9 cellular contexts compared by ENCODE assay signal in genomic region chr12:1917172-1918070, GRCh38. TPM values are rescaled to one million over a fixed set of nuclear protein-coding genes. Genes with fewer than 3 reads are reported as not detected.
DNase-seq lines count a peak whose midpoint lies in the region; ATAC-seq, FAIRE-seq and TF ChIP-seq lines count a peak whose summit lies in the region.
"Had no signal": no experiment of that assay in that cellular context is flagged by ENCODE, and none has a peak within 500 bp of the region (broad histone marks: within the 10 kb centered on the region; RNA-seq: fewer than 3 reads in every experiment).

No MANE protein-coding gene starts in this region.

- H3K4me1 Mint-ChIP-seq in endodermal cell = peaks cover 49% of the 10 kb centered on the region

- no peak for TF ChIP-seq CTCF in GM10248 (IDR thresholded peaks at IDR 0.05; ENCODE audit: control extremely low read depth, extremely low read depth, low read depth, missing control alignments)
- no peak for TF ChIP-seq CTCF in endodermal cell (conservative IDR thresholded peaks at IDR 0.05)

- POLR2A ChIA-PET in GM10248 (lab: Yijun Ruan, JAX) = no interaction called here

- FAIRE-seq in small intestine (lab: Jason Lieb, UNC) = no peak

- no peak overlapping the region for H3K27ac ChIP-seq in endodermal cell (ENCODE audit: low read depth, low read length)
- H3K27ac ChIP-seq in small intestine (ENCODE audit: low read depth in 1 of 2, low read length in 1 of 2) = peak overlapping the region in 1 of 2 donors; percentile 72

- WGBS in endodermal cell (ENCODE audit: insufficient coverage in 1 of 2, insufficient read length in 1 of 2), 2 experiments = 87 to 91% methylated on average over 14 to 22 of the region's 22 CpGs
- 73 to 83% (median 77%) methylated on average over 22 of the region's 22 CpGs for WGBS in small intestine, 3 donors

- no peaks in the 10 kb centered on the region for H3K36me3 Mint-ChIP-seq in endodermal cell (ENCODE audit: low read depth)

- CTCF ChIA-PET in GM10248 (lab: Yijun Ruan, JAX) = no interaction called here

- no peaks in the 10 kb centered on the region for H3K36me3 ChIP-seq in endodermal cell (ENCODE audit: control insufficient read depth, insufficient read depth, low read length)
- no peaks in the 10 kb centered on the region for H3K36me3 ChIP-seq in small intestine (ENCODE audit: control insufficient read depth in 2 of 2, insufficient read depth in 2 of 2, low read length in 2 of 2)

- H3K9ac ChIP-seq in endodermal cell (ENCODE audit: extremely low read depth, low read length, poor library complexity, severe bottlenecking) = no peak overlapping the region

- H3K27me3 Mint-ChIP-seq in endodermal cell (ENCODE audit: insufficient read depth) = no peaks in the 10 kb centered on the region

- H3K27ac Mint-ChIP-seq in endodermal cell = peak overlapping the region; percentile 14

- H3K4me3 Mint-ChIP-seq in endodermal cell = no peak overlapping the region

- no peak for ATAC-seq in HG03439 (IDR thresholded peaks at IDR 0.05; ENCODE audit: unreplicated experiment)

- no peak overlapping the region for H3K4me3 ChIP-seq in endodermal cell (ENCODE audit: low read length)
- peak overlapping the region in 1 of 2 donors; percentile 9 for H3K4me3 ChIP-seq in small intestine (ENCODE audit: low read depth in 1 of 2, low read length in 2 of 2)

- H3K9me3 Mint-ChIP-seq in endodermal cell = no peaks in the 10 kb centered on the region

- H3K27me3 ChIP-seq in endodermal cell (ENCODE audit: control insufficient read depth, insufficient read depth, low read length, poor library complexity, severe bottlenecking) (no peaks in the 10 kb centered on the region), small intestine (ENCODE audit: control insufficient read depth in 2 of 2, insufficient read depth in 2 of 2, low read length in 2 of 2) (no peaks in the 10 kb centered on the region)

- H3K4me1 ChIP-seq in endodermal cell (ENCODE audit: control insufficient read depth, insufficient read depth, low read length) (peaks cover 9% of the 10 kb centered on the region), small intestine (ENCODE audit: control insufficient read depth in 2 of 2, insufficient read depth in 1 of 2, low read depth in 1 of 2, low read length in 1 of 2) (no peaks in the 10 kb centered on the region)

- H3K9me3 ChIP-seq in endodermal cell (ENCODE audit: control insufficient read depth, low read length) (no peaks in the 10 kb centered on the region), small intestine (ENCODE audit: control insufficient read depth, low read depth) (no peaks in the 10 kb centered on the region)

- peak; percentile 15 for DNase-seq in GM10248 (ENCODE audit: extremely low spot score)
- peak; percentile 87 for DNase-seq in MV-4-11 (lab: John Stamatoyannopoulos, UW)
- DNase-seq in endodermal cell = peak; percentile 44
- DNase-seq in retina = peak; percentile 5
- no peak for DNase-seq in activated CD4-positive, alpha-beta T cell treated with anti-CD3 and anti-CD28 coated beads, Interleukin-2, amount 50 U/mL, for 4 hours
- no peak for DNase-seq in small intestine
- DNase-seq in NCI-H510A treated with DMSO at 0.1 percent for 48 hours (lab: John Stamatoyannopoulos, UW) = no peak
- DNase-seq: activated naive CD4-positive, alpha-beta T cell treated with Interleukin-2 at 50 U/mL for 16 hours had no signal

RNA-seq across cellular contexts. Expression of gene CACNA2D4, which starts 1.0 kb away (rescaled TPM):
- total RNA-seq in endodermal cell = 1 to 10 TPM; 4.3 to 5.7 TPM
- 0.53 TPM for polyA plus RNA-seq in endodermal cell (2013, experiment 1 of 2)
- polyA plus RNA-seq in endodermal cell (2013, experiment 2 of 2) = 0.29 TPM
- polyA plus RNA-seq in small intestine = 10 to 100 TPM in 2 of 3 donors, 1 to 10 TPM in 1; 5.5 to 10.8 (median 10.7) TPM

Comparison
In these comparisons a context has a peak if more than half of its experiments do, and no peak if none do; other contexts are left out.
1. DNase-seq: peak in GM10248 (single experiment), MV-4-11 (single experiment), endodermal cell (single experiment) and retina (single experiment); none in activated CD4-positive, alpha-beta T cell treated with anti-CD3 and anti-CD28 coated beads, Interleukin-2, amount 50 U/mL, for 4 hours (0 of 2), small intestine (single experiment) and NCI-H510A treated with DMSO at 0.1 percent for 48 hours (single experiment).